Comparison of ENCODE assay signal across 27 cellular contexts in genomic region chr4:77938560-77938959, GRCh38.
"Had no signal": no experiment of that assay in that cellular context is flagged by ENCODE, and none has a peak within 500 bp of the region (broad histone marks: within the 10 kb centered on the region; RNA-seq: fewer than 3 reads in every experiment).

No MANE protein-coding gene starts in this region.

- DNase-seq: activated CD4-positive, alpha-beta T cell treated with anti-CD3 and anti-CD28 coated beads for 48 hours; activated CD4-positive, alpha-beta T cell treated with anti-CD3 and anti-CD28 coated beads, Interleukin-2, amount 50 U/mL, for 4 hours; activated CD4-positive, CD25-positive, alpha-beta regulatory T cell treated with anti-CD3 and anti-CD28 coated beads, Interleukin-2, amount 50 U/mL, for 72 hours; activated CD8-positive, alpha-beta memory T cell treated with anti-CD3 and anti-CD28 coated beads, Interleukin-2, amount 50 U/mL, for 48 hours; activated CD8-positive, alpha-beta T cell treated with anti-CD3 and anti-CD28 coated beads, Interleukin-2, amount 10 ng/mL, durations not matched to agents 7 days and 5 days; activated naive CD4-positive, alpha-beta T cell treated with anti-CD3 and anti-CD28 coated beads, Interleukin-2, amount 50 U/mL, for 16 hours; activated T-cell treated with anti-CD3 and anti-CD28 coated beads, Interleukin-2, amount 50 U/mL, for 1 hour; amniotic stem cell; Kasumi-1; NCI-H1092 treated with DMSO at 0.1 percent for 48 hours; NCI-H1436; NCI-H1694 treated with DMSO at 0.1 percent for 48 hours; NCI-H2029 treated with DMSO at 0.1 percent for 48 hours; NCI-H345; NCI-H510A; NCI-H526 treated with DMSO at 0.1 percent for 48 hours; NCI-H82; Peyer's patch; Right ventricle myocardium superior; SJCRH30; SK-N-SH; SW 1271 had no signal

- H3K4me3 Mint-ChIP-seq: activated CD8-positive, alpha-beta T cell treated with anti-CD3 and anti-CD28 coated beads, Interleukin-2, amount 10 ng/mL, durations not matched to agents 7 days and 5 days; brain; central memory CD8-positive, alpha-beta T cell; T-helper 1 cell treated with Interleukin-12 subunit alpha and Interleukin-12 subunit beta and Interleukin-4 antibody, amounts not matched to agents 30 μg/mL and 1 μg/mL, for 36 hours had no signal

- H3K4me1 ChIP-seq: ascending aorta, Peyer's patch, SJCRH30 had no signal

- H3K4me2 ChIP-seq: SK-N-SH had no signal

- H3K27ac Mint-ChIP-seq: activated CD8-positive, alpha-beta T cell treated with anti-CD3 and anti-CD28 coated beads, Interleukin-2, amount 10 ng/mL, durations not matched to agents 7 days and 5 days; brain; T-helper 1 cell treated with Interleukin-12 subunit alpha and Interleukin-12 subunit beta and Interleukin-4 antibody, amounts not matched to agents 30 μg/mL and 1 μg/mL, for 36 hours had no signal

- ATAC-seq: activated CD8-positive, alpha-beta T cell treated with anti-CD3 and anti-CD28 coated beads, Interleukin-2, amount 10 ng/mL, durations not matched to agents 7 days and 5 days had no signal

- H3K9me3 Mint-ChIP-seq: central memory CD8-positive, alpha-beta T cell had no signal

- H3K27ac ChIP-seq: ascending aorta, Peyer's patch, RWPE1, SJCRH30 had no signal

- H3K27me3 Mint-ChIP-seq: brain; central memory CD8-positive, alpha-beta T cell had no signal

- H3K4me3 ChIP-seq: ascending aorta, Peyer's patch, SJCRH30 had no signal

- H3K9ac ChIP-seq: SK-N-SH had no signal

- H3K27me3 ChIP-seq: ascending aorta, Peyer's patch, SJCRH30 had no signal

- H3K4me1 Mint-ChIP-seq: brain had no signal

- H3K9me3 ChIP-seq: ascending aorta, Peyer's patch, SJCRH30, SK-N-SH had no signal
